In the genomic region with DNA sequence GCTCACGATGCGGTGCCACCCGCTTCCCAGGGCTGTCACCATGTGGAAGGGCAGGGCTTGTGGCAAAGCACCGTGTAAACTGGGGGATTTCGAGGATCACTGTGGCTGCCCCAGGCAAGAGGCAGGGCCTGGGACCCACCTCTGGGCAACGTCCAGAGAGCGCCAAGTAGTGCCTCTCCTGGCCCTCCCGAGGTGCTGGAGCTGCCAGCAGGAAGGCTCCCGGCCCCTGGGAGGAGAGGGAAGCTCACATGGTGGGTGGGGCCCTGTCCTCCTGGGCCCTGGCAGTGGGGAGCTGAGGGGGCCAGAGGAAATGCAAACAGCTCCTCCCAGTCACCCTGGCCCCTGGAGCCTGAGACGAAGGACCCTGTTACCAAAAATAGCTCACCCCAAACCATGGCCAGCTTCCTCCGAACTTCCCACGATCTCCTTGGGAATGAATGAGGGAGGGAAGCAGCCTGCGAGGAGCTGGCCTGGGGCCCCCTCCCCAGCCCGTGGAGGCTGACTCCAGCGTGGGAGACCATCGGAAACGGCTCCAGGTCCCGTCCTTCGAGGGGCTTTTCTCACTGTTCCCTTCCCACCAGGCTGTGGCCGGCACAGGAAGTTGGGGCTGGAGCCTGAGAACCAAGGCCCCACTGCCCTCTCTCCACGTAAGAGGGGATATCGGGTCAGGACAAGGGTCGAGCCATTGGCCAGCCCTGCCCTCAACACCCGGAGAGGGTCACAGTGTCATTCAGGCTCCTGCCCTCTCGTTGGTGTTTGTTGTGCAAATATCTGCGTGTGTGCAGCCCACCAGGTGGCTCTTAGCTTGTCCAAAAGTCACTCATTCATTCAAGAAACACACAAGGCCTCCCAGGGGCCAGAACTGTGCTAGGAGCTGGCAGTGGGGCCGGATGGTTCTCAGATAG, we compare ENCODE assay signal across 13 cellular contexts. TPM values are rescaled to one million over a fixed set of nuclear protein-coding genes. Genes with fewer than 3 reads are reported as not detected.
DNase-seq lines count a peak whose midpoint lies in the region; ATAC-seq and TF ChIP-seq lines count a peak whose summit lies in the region.
"Had no signal": no experiment of that assay in that cellular context is flagged by ENCODE, and none has a peak within 500 bp of the region (broad histone marks: within the 10 kb centered on the region; RNA-seq: fewer than 3 reads in every experiment).

No MANE protein-coding gene starts in this region.

- peak overlapping the region in 3 of 4 donors; percentile 10 to 57 (median 47) for H3K27ac ChIP-seq in Peyer's patch
- peak overlapping the region; percentile 32 for H3K27ac ChIP-seq in endodermal cell (ENCODE audit: low read depth, low read length)
- H3K27ac ChIP-seq in mesodermal cell (ENCODE audit: low read depth, low read length, severe bottlenecking), result peak overlapping the region; percentile 76
- H3K27ac ChIP-seq in upper lobe of left lung, result peak overlapping the region; percentile 23 to 79 (median 74)

- TF ChIP-seq POLR2A in Peyer's patch (IDR thresholded peaks at IDR 0.05), result no peak
- TF ChIP-seq POLR2A in upper lobe of left lung (IDR thresholded peaks at IDR 0.05), result no peak

- H3K27me3 Mint-ChIP-seq in endodermal cell (ENCODE audit: insufficient read depth), result no peaks in the 10 kb centered on the region
- H3K27me3 Mint-ChIP-seq: T-cell had no signal

- TF ChIP-seq CTCF in Peyer's patch (IDR thresholded peaks at IDR 0.05) (no peak), endodermal cell (conservative IDR thresholded peaks at IDR 0.05) (no peak), upper lobe of left lung (IDR thresholded peaks at IDR 0.05) (no peak), GM13976 (IDR thresholded peaks at IDR 0.05; ENCODE audit: borderline replicate concordance, control extremely low read depth, extremely low read depth, insufficient read depth, missing control alignments) (no peak)

- H3K27ac Mint-ChIP-seq in endodermal cell, result peak overlapping the region; percentile 44

- DNase-seq in Peyer's patch, result no peak
- DNase-seq in endodermal cell, result peak; percentile 61
- DNase-seq in upper lobe of left lung, result no peak
- DNase-seq in GM13976 (ENCODE audit: low spot score), result no peak
- no peak for DNase-seq in sciatic nerve (ENCODE audit: low spot score)
- DNase-seq: activated CD4-positive, alpha-beta T cell treated with anti-CD3 and anti-CD28 coated beads, Interleukin-2, amount 50 U/mL, for 4 hours; activated effector memory CD4-positive, alpha-beta T cell treated with anti-CD3 and anti-CD28 coated beads, Interleukin-2, amount 50 U/mL, for 16 hours; NCI-H2029; posterior cingulate gyrus; stimulated activated CD4-positive, alpha-beta T cell treated with anti-CD3 and anti-CD28 coated beads, Interleukin-4, amount 100 ng/mL, for 4 hours; T-cell had no signal

- H3K9me3 ChIP-seq in Peyer's patch, result no peaks in the 10 kb centered on the region
- no peaks in the 10 kb centered on the region for H3K9me3 ChIP-seq in endodermal cell (ENCODE audit: control insufficient read depth, low read length)
- H3K9me3 ChIP-seq in mesodermal cell (ENCODE audit: control insufficient read depth, low read length), result no peaks in the 10 kb centered on the region
- no peaks in the 10 kb centered on the region for H3K9me3 ChIP-seq in upper lobe of left lung

- no peak overlapping the region for H3K4me3 ChIP-seq in Peyer's patch
- no peak overlapping the region for H3K4me3 ChIP-seq in endodermal cell (ENCODE audit: low read length)
- H3K4me3 ChIP-seq in mesodermal cell (ENCODE audit: extremely low read depth, insufficient read depth, low read length, poor library complexity, severe bottlenecking), result no peak overlapping the region
- no peak overlapping the region for H3K4me3 ChIP-seq in upper lobe of left lung

- no peak for TF ChIP-seq EP300 in upper lobe of left lung (IDR thresholded peaks at IDR 0.05)

- H3K9ac ChIP-seq in endodermal cell (ENCODE audit: extremely low read depth, low read length, poor library complexity, severe bottlenecking), result no peak overlapping the region

- H3K27me3 ChIP-seq in Peyer's patch (no peaks in the 10 kb centered on the region), endodermal cell (ENCODE audit: control insufficient read depth, insufficient read depth, low read length, poor library complexity, severe bottlenecking) (no peaks in the 10 kb centered on the region), upper lobe of left lung (no peaks in the 10 kb centered on the region)

- H3K36me3 Mint-ChIP-seq in endodermal cell (ENCODE audit: low read depth), result peaks cover under 1% of the 10 kb centered on the region

- intact Hi-C loops in sciatic nerve (cut with DNase I), result no loop called here

- H3K4me1 ChIP-seq in Peyer's patch (peaks cover 0 to 7% (median 0%) of the 10 kb centered on the region in 4 donors), endodermal cell (ENCODE audit: control insufficient read depth, insufficient read depth, low read length) (no peaks in the 10 kb centered on the region), mesodermal cell (ENCODE audit: control insufficient read depth, insufficient read depth, low read length, poor library complexity, severe bottlenecking) (peaks cover 69% of the 10 kb centered on the region), upper lobe of left lung (peaks cover 15 to 39% (median 30%) of the 10 kb centered on the region in 4 donors)

- H3K36me3 ChIP-seq in Peyer's patch (peaks cover 0 to 87% (median 0%) of the 10 kb centered on the region in 3 donors), endodermal cell (ENCODE audit: control insufficient read depth, insufficient read depth, low read length) (no peaks in the 10 kb centered on the region), mesodermal cell (ENCODE audit: control insufficient read depth, insufficient read depth, low read length) (peaks cover 6% of the 10 kb centered on the region), upper lobe of left lung (peaks cover 4 to 62% (median 45%) of the 10 kb centered on the region in 4 donors)

- in situ Hi-C loops in GM13976 (cut with MboI; ENCODE audit: low sequenced_read_pairs, unreplicated experiment), result no loop called here

- H3K9me3 Mint-ChIP-seq in endodermal cell, result no peaks in the 10 kb centered on the region
- H3K9me3 Mint-ChIP-seq: T-cell had no signal

- ATAC-seq in upper lobe of left lung (ENCODE audit: low FRiP score in 2 of 2) (no peak), sciatic nerve (no peak), HG03460 (IDR thresholded peaks at IDR 0.05; ENCODE audit: unreplicated experiment) (no peak)
- ATAC-seq: T-cell had no signal

- 76 to 80% methylated on average over 8 to 27 of the region's 27 CpGs for WGBS in endodermal cell (ENCODE audit: insufficient coverage in 1 of 2, insufficient read length in 1 of 2), 2 experiments
- WGBS in mesodermal cell (ENCODE audit: insufficient coverage in 2 of 2), 2 experiments, result 58 to 70% methylated on average over 18 to 25 of the region's 27 CpGs
- 58 to 100% methylated on average over 1 to 27 of the region's 27 CpGs for WGBS in upper lobe of left lung, 2 donors

- H3K4me1 Mint-ChIP-seq in endodermal cell, result peaks cover 9% of the 10 kb centered on the region
- H3K4me1 Mint-ChIP-seq: T-cell had no signal

- H3K4me3 Mint-ChIP-seq in endodermal cell, result no peak overlapping the region
- H3K4me3 Mint-ChIP-seq: T-cell had no signal

RNA-seq across cellular contexts. Expression of a gene that starts 17.7 kb away (rescaled TPM):
- total RNA-seq in Peyer's patch, result 10 to 100 TPM in 2 of 4 donors, 1 to 10 TPM in 2; 2.1 to 18.2 (median 8.4) TPM
- 10 to 100 TPM; 10.4 to 12.1 TPM for total RNA-seq in endodermal cell
- 11.5 TPM for polyA plus RNA-seq in endodermal cell (2013, experiment 1 of 2)
- 11.6 TPM for polyA plus RNA-seq in endodermal cell (2013, experiment 2 of 2)
- 29.4 TPM for polyA plus RNA-seq in mesodermal cell (2013, experiment 1 of 2)
- 26.3 TPM for polyA plus RNA-seq in mesodermal cell (2013, experiment 2 of 2)
- 10 to 100 TPM; 11.4 to 40.6 (median 30.2) TPM for total RNA-seq in upper lobe of left lung
- 38.4 TPM for total RNA-seq in sciatic nerve

RNA-seq across cellular contexts. Expression of a gene that starts 27.1 kb away (rescaled TPM):
- total RNA-seq in Peyer's patch (100 to 1,000 TPM in 2 of 4 donors, 10 to 100 TPM in 2; 73.4 to 219 (median 110) TPM), endodermal cell (10 to 100 TPM; 32.5 to 37.5 TPM), upper lobe of left lung (100 to 1,000 TPM in 2 of 6 donors, 10 to 100 TPM in 4; 42.9 to 235 (median 69.0) TPM), sciatic nerve (51.5 TPM)
- polyA plus RNA-seq in endodermal cell (2013, experiment 1 of 2), result 17.2 TPM
- polyA plus RNA-seq in endodermal cell (2013, experiment 2 of 2), result 18.4 TPM
- 25.0 TPM for polyA plus RNA-seq in mesodermal cell (2013, experiment 1 of 2)
- 17.7 TPM for polyA plus RNA-seq in mesodermal cell (2013, experiment 2 of 2)

RNA-seq across cellular contexts. Expression of a gene that starts 36.4 kb away (rescaled TPM):
- total RNA-seq in Peyer's patch, result 10 to 100 TPM; 51.4 to 70.1 (median 54.0) TPM
- 10 to 100 TPM; 37.4 to 38.5 TPM for total RNA-seq in endodermal cell
- 33.2 TPM for polyA plus RNA-seq in endodermal cell (2013, experiment 1 of 2)
- polyA plus RNA-seq in endodermal cell (2013, experiment 2 of 2), result 35.2 TPM
- polyA plus RNA-seq in mesodermal cell (2013, experiment 1 of 2), result 35.8 TPM
- 34.8 TPM for polyA plus RNA-seq in mesodermal cell (2013, experiment 2 of 2)
- 10 to 100 TPM; 31.2 to 61.8 (median 36.6) TPM for total RNA-seq in upper lobe of left lung
- total RNA-seq in sciatic nerve, result 27.8 TPM

RNA-seq across cellular contexts. Expression of a gene that starts 38.2 kb away (rescaled TPM):
- 10 to 100 TPM; 18.2 to 61.4 (median 49.3) TPM for total RNA-seq in Peyer's patch
- 10 to 100 TPM; 57.7 to 66.2 TPM for total RNA-seq in endodermal cell
- 57.2 TPM for polyA plus RNA-seq in endodermal cell (2013, experiment 1 of 2)
- polyA plus RNA-seq in endodermal cell (2013, experiment 2 of 2), result 62.4 TPM
- 60.5 TPM for polyA plus RNA-seq in mesodermal cell (2013, experiment 1 of 2)
- 42.8 TPM for polyA plus RNA-seq in mesodermal cell (2013, experiment 2 of 2)
- 10 to 100 TPM; 45.5 to 71.8 (median 62.6) TPM for total RNA-seq in upper lobe of left lung
- 37.8 TPM for total RNA-seq in sciatic nerve
